In the genomic region with DNA sequence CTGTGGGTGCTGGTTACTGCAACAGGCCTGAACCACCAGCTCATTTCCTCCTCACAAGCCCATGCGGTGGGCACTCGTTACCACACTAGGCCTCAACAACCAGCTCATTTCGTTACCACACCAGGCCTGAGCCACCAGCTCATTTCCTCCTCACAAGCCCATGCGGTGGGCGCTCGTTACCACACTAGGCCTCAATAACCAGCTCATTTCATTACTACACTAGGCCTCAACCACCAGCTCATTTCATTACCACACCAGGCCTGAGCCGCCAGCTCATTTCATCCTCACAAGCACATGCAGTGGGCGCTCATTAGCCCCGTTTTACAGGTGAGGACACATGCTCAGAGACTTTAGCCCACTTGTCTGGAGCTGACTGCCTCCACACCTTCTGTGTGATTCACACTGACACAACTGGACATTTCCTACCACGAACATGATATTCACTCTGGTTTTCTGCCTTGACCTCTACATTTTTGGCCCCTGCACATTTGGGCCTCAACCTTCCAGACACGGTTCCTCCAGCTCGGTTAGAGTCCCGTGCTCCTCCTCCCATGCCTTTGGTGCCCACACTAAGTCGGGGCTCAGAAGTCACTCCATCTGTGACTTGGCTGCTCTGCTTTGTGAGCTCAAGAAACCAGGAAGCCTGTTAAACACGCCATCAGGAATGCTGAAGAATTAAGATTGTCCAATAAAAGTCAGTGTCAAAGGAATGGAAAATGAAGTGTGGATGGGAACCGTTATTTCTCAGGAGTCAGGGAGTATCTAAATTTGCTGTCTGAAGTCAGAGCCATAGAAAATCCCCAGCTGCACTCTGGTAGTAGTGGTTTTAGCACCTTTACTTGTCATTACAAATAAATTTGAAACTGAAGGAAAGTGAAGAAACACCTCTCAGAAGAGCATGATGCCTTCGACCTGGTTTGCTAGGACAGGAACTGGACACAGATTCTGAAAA, we compare ENCODE assay signal across 9 cellular contexts. TPM values are rescaled to one million over a fixed set of nuclear protein-coding genes. Genes with fewer than 3 reads are reported as not detected.
DNase-seq lines count a peak whose midpoint lies in the region; ATAC-seq and TF ChIP-seq lines count a peak whose summit lies in the region.
"Had no signal": no experiment of that assay in that cellular context is flagged by ENCODE, and none has a peak within 500 bp of the region (broad histone marks: within the 10 kb centered on the region; RNA-seq: fewer than 3 reads in every experiment).

No MANE protein-coding gene starts in this region.

- intact Hi-C loops in colonic mucosa (cut with DNase I): no loop called here

- CTCF ChIA-PET in activated CD8-positive, alpha-beta memory T cell treated with anti-CD3 and anti-CD28 coated beads, Interleukin-2, amount 10 ng/mL, durations not matched to agents 7 days and 5 days (lab: Charles Lee): interaction anchor here (0.8 to 2.7 kb wide), 8 partner anchors 14 to 550 kb away, joined by 3 to 17 read pairs (median 4); a partner anchor contains a TSS

- H3K36me3 Mint-ChIP-seq in activated CD8-positive, alpha-beta memory T cell treated with anti-CD3 and anti-CD28 coated beads, Interleukin-2, amount 10 ng/mL, durations not matched to agents 7 days and 5 days: peaks cover 23% of the 10 kb centered on the region

- peak overlapping the region; percentile 51 for H3K4me3 Mint-ChIP-seq in activated CD8-positive, alpha-beta memory T cell treated with anti-CD3 and anti-CD28 coated beads, Interleukin-2, amount 10 ng/mL, durations not matched to agents 7 days and 5 days

- peak overlapping the region; percentile 89 for H3K27ac ChIP-seq in smooth muscle cell (ENCODE audit: low read depth)
- H3K27ac ChIP-seq in colonic mucosa: no peak overlapping the region
- no peak overlapping the region for H3K27ac ChIP-seq in foreskin keratinocyte
- H3K27ac ChIP-seq: 22Rv1 had no signal

- H3K4me2 ChIP-seq in smooth muscle cell: no peak overlapping the region

- H2AFZ ChIP-seq in smooth muscle cell (ENCODE audit: low read depth): peak overlapping the region; percentile 2

- H3K27me3 Mint-ChIP-seq in activated CD8-positive, alpha-beta memory T cell treated with anti-CD3 and anti-CD28 coated beads, Interleukin-2, amount 10 ng/mL, durations not matched to agents 7 days and 5 days: peaks cover 72% of the 10 kb centered on the region

- peak overlapping the region; percentile 84 for H3K27ac Mint-ChIP-seq in activated CD8-positive, alpha-beta memory T cell treated with anti-CD3 and anti-CD28 coated beads, Interleukin-2, amount 10 ng/mL, durations not matched to agents 7 days and 5 days

- DNase-seq in NK-92 treated with Interleukin-12 subunit alpha and Interleukin-12 subunit beta, amount 100 ng/mL, for 24 hours (lab: John Stamatoyannopoulos, UW): peak; percentile 88
- DNase-seq in NK-92 (lab: John Stamatoyannopoulos, UW; ENCODE audit: unreplicated experiment) (no peak), smooth muscle cell (lab: John Stamatoyannopoulos, UW; ENCODE audit: unreplicated experiment) (no peak), colonic mucosa (no peak), NCI-H146 (lab: John Stamatoyannopoulos, UW) (no peak), foreskin keratinocyte (no peak)
- DNase-seq in activated CD8-positive, alpha-beta memory T cell treated with anti-CD3 and anti-CD28 coated beads, Interleukin-2, amount 10 ng/mL, durations not matched to agents 7 days and 5 days: peak; percentile 96

- H3F3A ChIP-seq in smooth muscle cell (ENCODE audit: low read depth): peaks cover 7% of the 10 kb centered on the region

- H3K36me3 ChIP-seq in smooth muscle cell (ENCODE audit: low read depth): no peaks in the 10 kb centered on the region
- no peaks in the 10 kb centered on the region for H3K36me3 ChIP-seq in colonic mucosa

- no peaks in the 10 kb centered on the region for H3K9me3 ChIP-seq in smooth muscle cell (replicated peaks; ENCODE audit: low read depth)
- no peaks in the 10 kb centered on the region for H3K9me3 ChIP-seq in colonic mucosa

- WGBS in smooth muscle cell (ENCODE audit: low lambda C conversion rate): 60% methylated on average over 17 of the region's 17 CpGs

- H3K9me3 Mint-ChIP-seq in activated CD8-positive, alpha-beta memory T cell treated with anti-CD3 and anti-CD28 coated beads, Interleukin-2, amount 10 ng/mL, durations not matched to agents 7 days and 5 days (ENCODE audit: low read depth): peaks cover 5% of the 10 kb centered on the region

- TF ChIP-seq CTCF in smooth muscle cell (IDR thresholded peaks at IDR 0.05; ENCODE audit: borderline replicate concordance, insufficient read depth, poor library complexity, severe bottlenecking) (no peak), colonic mucosa (IDR thresholded peaks at IDR 0.05) (no peak), foreskin keratinocyte (conservative IDR thresholded peaks at IDR 0.05) (no peak)

- H3K27me3 ChIP-seq in smooth muscle cell (ENCODE audit: low read depth) (no peaks in the 10 kb centered on the region), colonic mucosa (no peaks in the 10 kb centered on the region), foreskin keratinocyte (peaks cover 5% of the 10 kb centered on the region)

- H3K4me1 Mint-ChIP-seq in activated CD8-positive, alpha-beta memory T cell treated with anti-CD3 and anti-CD28 coated beads, Interleukin-2, amount 10 ng/mL, durations not matched to agents 7 days and 5 days: peaks cover 48% of the 10 kb centered on the region

- H3K4me1 ChIP-seq in smooth muscle cell (ENCODE audit: low read depth) (no peaks in the 10 kb centered on the region), colonic mucosa (no peaks in the 10 kb centered on the region), foreskin keratinocyte (no peaks in the 10 kb centered on the region)

- H3K79me2 ChIP-seq in smooth muscle cell (ENCODE audit: low read depth): no peaks in the 10 kb centered on the region

- H3K9ac ChIP-seq in smooth muscle cell (ENCODE audit: low read depth): peak overlapping the region; percentile 38
- H3K9ac ChIP-seq in colonic mucosa (ENCODE audit: low read depth in 2 of 2, low read length in 2 of 2): no peak overlapping the region

- ATAC-seq in HG03280 (IDR thresholded peaks at IDR 0.05; ENCODE audit: unreplicated experiment): peak; percentile 90
- ATAC-seq in activated CD8-positive, alpha-beta memory T cell treated with anti-CD3 and anti-CD28 coated beads, Interleukin-2, amount 10 ng/mL, durations not matched to agents 7 days and 5 days: peak; percentile 86
- no peak for ATAC-seq in foreskin keratinocyte

- no peaks in the 10 kb centered on the region for H4K20me1 ChIP-seq in smooth muscle cell (ENCODE audit: low read depth)

- H3K4me3 ChIP-seq in smooth muscle cell (no peak overlapping the region), colonic mucosa (no peak overlapping the region)

RNA-seq across cellular contexts. Expression of a gene that starts 55.8 kb away (rescaled TPM):
- total RNA-seq in activated CD8-positive, alpha-beta memory T cell treated with anti-CD3 and anti-CD28 coated beads, Interleukin-2, amount 10 ng/mL, durations not matched to agents 7 days and 5 days: 1 to 10 TPM; 5.3 to 7.1 TPM
- 9.4 and 16.1 TPM in 2 replicates for total RNA-seq in smooth muscle cell
- polyA plus RNA-seq in smooth muscle cell: 15.6 and 17.4 TPM in 2 replicates
- 10 to 100 TPM; 16.2 to 17.8 TPM for total RNA-seq in colonic mucosa
- 8.8 and 9.4 TPM in 2 replicates for total RNA-seq in foreskin keratinocyte
- 7.0 and 7.8 TPM in 2 replicates for polyA plus RNA-seq in foreskin keratinocyte

Comparison
In these comparisons a context has a peak if more than half of its experiments do, and no peak if none do; other contexts are left out.
1. DNase-seq: peak in NK-92 treated with Interleukin-12 subunit alpha and Interleukin-12 subunit beta, amount 100 ng/mL, for 24 hours (single experiment) and activated CD8-positive, alpha-beta memory T cell treated with anti-CD3 and anti-CD28 coated beads, Interleukin-2, amount 10 ng/mL, durations not matched to agents 7 days and 5 days (single experiment); none in NK-92 (single experiment), smooth muscle cell (single experiment), colonic mucosa (single experiment), NCI-H146 (single experiment) and foreskin keratinocyte (0 of 2).